Comparison of ENCODE assay signal across 16 cellular contexts in the genomic region with DNA sequence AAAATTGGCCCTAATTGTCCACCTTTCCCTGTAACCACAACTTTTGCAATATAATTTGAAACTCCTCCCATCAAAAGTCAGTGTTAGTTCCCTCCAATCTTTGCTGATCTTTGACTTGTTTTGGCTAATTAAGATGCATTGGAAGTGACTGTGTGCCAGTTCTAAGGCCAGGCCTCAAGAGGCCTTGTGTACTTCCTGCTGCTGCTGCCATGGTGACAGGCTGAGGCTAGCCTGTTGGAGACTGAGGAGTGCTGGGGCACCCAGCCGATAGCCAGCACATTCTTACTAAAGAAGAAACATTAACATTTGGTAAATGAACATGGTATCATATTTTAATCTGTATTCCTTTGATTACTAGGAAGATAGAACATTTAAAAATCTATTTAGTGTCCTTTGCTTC.
DNase-seq lines count a peak whose midpoint lies in the region; ATAC-seq and TF ChIP-seq lines count a peak whose summit lies in the region.
"Had no signal": no experiment of that assay in that cellular context is flagged by ENCODE, and none has a peak within 500 bp of the region (broad histone marks: within the 10 kb centered on the region; RNA-seq: fewer than 3 reads in every experiment).

No MANE protein-coding gene starts in this region.

- H3K9me3 Mint-ChIP-seq in activated T-helper 17 cell treated with anti-CD3 and anti-CD28 coated beads, Interleukin-2, amount 50 U/mL, for 72 hours, result peaks cover 4% of the 10 kb centered on the region

- H3K36me3 Mint-ChIP-seq in activated T-helper 17 cell treated with anti-CD3 and anti-CD28 coated beads, Interleukin-2, amount 50 U/mL, for 72 hours (ENCODE audit: low read depth), result no peaks in the 10 kb centered on the region

- no peaks in the 10 kb centered on the region for H3K27me3 Mint-ChIP-seq in activated T-helper 17 cell treated with anti-CD3 and anti-CD28 coated beads, Interleukin-2, amount 50 U/mL, for 72 hours
- H3K27me3 Mint-ChIP-seq: CD4-positive, alpha-beta memory T cell had no signal

- peak; percentile 24 for ATAC-seq in activated T-helper 17 cell treated with anti-CD3 and anti-CD28 coated beads, Interleukin-2, amount 50 U/mL, for 72 hours (replicated peaks)
- no peak for ATAC-seq in GM19463 (IDR thresholded peaks at IDR 0.05; ENCODE audit: unreplicated experiment)

- H3K4me1 Mint-ChIP-seq in activated T-helper 17 cell treated with anti-CD3 and anti-CD28 coated beads, Interleukin-2, amount 50 U/mL, for 72 hours, result no peaks in the 10 kb centered on the region

- no peak overlapping the region for H3K27ac Mint-ChIP-seq in activated T-helper 17 cell treated with anti-CD3 and anti-CD28 coated beads, Interleukin-2, amount 50 U/mL, for 72 hours
- H3K27ac Mint-ChIP-seq: CD4-positive, alpha-beta memory T cell; endodermal cell; HFFc6 had no signal

- H3K27ac ChIP-seq in caudate nucleus (ENCODE audit: low read depth, low read length), result no peak overlapping the region

- in situ Hi-C loops in GM13977 (cut with MboI; ENCODE audit: low pct_unique_long_range_greater_than_20kb, low sequenced_read_pairs, unreplicated experiment), result no loop called here

- no peak overlapping the region for H3K4me3 Mint-ChIP-seq in activated T-helper 17 cell treated with anti-CD3 and anti-CD28 coated beads, Interleukin-2, amount 50 U/mL, for 72 hours
- H3K4me3 Mint-ChIP-seq: CD4-positive, alpha-beta memory T cell; endodermal cell; HFFc6 had no signal

- TF ChIP-seq CTCF in GM13977 (IDR thresholded peaks at IDR 0.05; ENCODE audit: extremely low read depth, insufficient read depth, missing control alignments), result no peak

- DNase-seq in NCI-H1436 (lab: John Stamatoyannopoulos, UW), result peak; percentile 24
- DNase-seq in NCI-H1436 treated with DMSO at 0.1 percent for 48 hours (lab: John Stamatoyannopoulos, UW), result no peak
- DNase-seq in LHCN-M2 (ENCODE audit: low read depth), result peak; percentile 21
- peak; percentile 69 for DNase-seq in islet precursor cell
- DNase-seq in GM13977 (ENCODE audit: low spot score), result no peak
- no peak for DNase-seq in caudate nucleus (lab: John Stamatoyannopoulos, UW)
- DNase-seq: activated CD4-positive, alpha-beta T cell treated with anti-CD3 and anti-CD28 coated beads, Interleukin-2, amount 50 U/mL, for 48 hours; CD4-positive, alpha-beta memory T cell; endodermal cell; HFFc6; kidney; MV-4-11; NCI-H524 treated with DMSO at 0.1 percent for 48 hours; stimulated activated CD4-positive, alpha-beta T cell treated with anti-CD3 and anti-CD28 coated beads, Interleukin-15, amount 100 ng/mL, for 24 hours had no signal

Comparison
In these comparisons a context has a peak if more than half of its experiments do, and no peak if none do; other contexts are left out.
1. DNase-seq: peak in NCI-H1436 (single experiment), LHCN-M2 (single experiment) and islet precursor cell (single experiment); none in NCI-H1436 treated with DMSO at 0.1 percent for 48 hours (single experiment), GM13977 (single experiment) and caudate nucleus (0 of 61).